In the genomic region with DNA sequence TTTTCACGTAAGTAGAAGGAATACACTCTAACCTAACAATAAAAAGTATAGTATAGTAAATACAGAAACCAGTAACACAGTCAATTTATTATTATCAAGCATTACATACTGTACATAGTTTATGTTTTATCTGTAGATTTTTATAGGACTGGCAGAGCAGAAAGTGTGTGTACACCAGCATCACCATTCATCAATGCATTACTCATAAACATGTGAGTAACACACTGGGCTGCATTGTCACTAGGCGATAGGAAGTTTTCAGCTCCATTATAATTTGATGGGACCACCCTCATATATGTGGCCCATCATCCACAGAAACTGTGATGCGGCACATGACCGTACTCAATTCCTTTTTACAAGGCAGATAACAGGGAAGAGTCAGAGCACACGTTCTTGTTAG, we compare ENCODE assay signal across 22 cellular contexts.
DNase-seq lines count a peak whose midpoint lies in the region; TF ChIP-seq lines count a peak whose summit lies in the region.
"Had no signal": no experiment of that assay in that cellular context is flagged by ENCODE, and none has a peak within 500 bp of the region (broad histone marks: within the 10 kb centered on the region; RNA-seq: fewer than 3 reads in every experiment).

No MANE protein-coding gene starts in this region.

- DNase-seq in AG10803 (ENCODE audit: low read depth) (peak; percentile 18), HS-5 (ENCODE audit: low read depth) (peak; percentile 37), foreskin fibroblast (peak; percentile 56 to 76), suprapubic skin (ENCODE audit: low spot score in 2 of 2) (no peak), OCI-M1 (lab: John Stamatoyannopoulos, UW) (no peak), MG63 (no peak)
- no peak for DNase-seq in activated T-helper 1 cell treated with anti-CD3 and anti-CD28 coated beads, Interleukin-12 subunit alpha, Interleukin-12 subunit beta, Interleukin-2, Interleukin-4 antibody, amounts not matched to agents 30 ng/mL and 10 ng/mL and 1 ng/mL, durations not matched to agents 14 hours and 24 hours and 36 hours (ENCODE audit: low spot score)
- no peak for DNase-seq in activated naive CD4-positive, alpha-beta T cell treated with anti-CD3 and anti-CD28 coated beads, Interleukin-2, amount 50 U/mL, for 16 hours
- DNase-seq: activated CD4-positive, CD25-positive, alpha-beta regulatory T cell treated with anti-CD3 and anti-CD28 coated beads, Interleukin-2, amount 50 U/mL, for 72 hours; activated T-cell treated with anti-CD3 and anti-CD28 coated beads, Interleukin-2, amount 50 U/mL, for 4 hours; C1 segment of cervical spinal cord; Calu3; effector memory CD8-positive, alpha-beta T cell; heart right ventricle; KG1; NCI-H146; NCI-H524; posterior cingulate gyrus had no signal

- H3K4me1 Mint-ChIP-seq in activated T-helper 1 cell treated with anti-CD3 and anti-CD28 coated beads, Interleukin-12 subunit alpha, Interleukin-12 subunit beta, Interleukin-2, Interleukin-4 antibody, amounts not matched to agents 30 ng/mL and 10 ng/mL and 1 ng/mL, durations not matched to agents 14 hours and 24 hours and 36 hours (ENCODE audit: low read depth), result peaks cover 9% of the 10 kb centered on the region
- H3K4me1 Mint-ChIP-seq: activated naive CD4-positive, alpha-beta T cell treated with anti-CD3 and anti-CD28 coated beads, Interleukin-2, amount 50 U/mL, for 24 hours; mesothelial cell of epicardium had no signal

- peaks cover 10% of the 10 kb centered on the region for H3K36me3 Mint-ChIP-seq in activated T-helper 1 cell treated with anti-CD3 and anti-CD28 coated beads, Interleukin-12 subunit alpha, Interleukin-12 subunit beta, Interleukin-2, Interleukin-4 antibody, amounts not matched to agents 30 ng/mL and 10 ng/mL and 1 ng/mL, durations not matched to agents 14 hours and 24 hours and 36 hours (ENCODE audit: low read depth)
- H3K36me3 Mint-ChIP-seq: activated naive CD4-positive, alpha-beta T cell treated with anti-CD3 and anti-CD28 coated beads, Interleukin-2, amount 50 U/mL, for 24 hours; mesothelial cell of epicardium had no signal

- H3K27ac Mint-ChIP-seq in activated T-helper 1 cell treated with anti-CD3 and anti-CD28 coated beads, Interleukin-12 subunit alpha, Interleukin-12 subunit beta, Interleukin-2, Interleukin-4 antibody, amounts not matched to agents 30 ng/mL and 10 ng/mL and 1 ng/mL, durations not matched to agents 14 hours and 24 hours and 36 hours, result peak overlapping the region; percentile 40
- H3K27ac Mint-ChIP-seq: activated naive CD4-positive, alpha-beta T cell treated with anti-CD3 and anti-CD28 coated beads, Interleukin-2, amount 50 U/mL, for 24 hours; effector memory CD8-positive, alpha-beta T cell; mesothelial cell of epicardium had no signal

- H3K27me3 ChIP-seq in suprapubic skin, result no peaks in the 10 kb centered on the region
- no peaks in the 10 kb centered on the region for H3K27me3 ChIP-seq in MG63
- H3K27me3 ChIP-seq: ascending aorta, heart right ventricle had no signal

- H3K4me3 ChIP-seq in AG10803 (ENCODE audit: low read length) (no peak overlapping the region), foreskin fibroblast (ENCODE audit: low read depth in 1 of 2, low read length in 2 of 2) (no peak overlapping the region), suprapubic skin (no peak overlapping the region), MG63 (no peak overlapping the region)
- H3K4me3 ChIP-seq: ascending aorta, heart right ventricle had no signal

- no peak for TF ChIP-seq EP300 in suprapubic skin (IDR thresholded peaks at IDR 0.05)

- no peaks in the 10 kb centered on the region for H3K9me3 ChIP-seq in suprapubic skin
- no peaks in the 10 kb centered on the region for H3K9me3 ChIP-seq in MG63
- H3K9me3 ChIP-seq: ascending aorta had no signal

- WGBS in suprapubic skin, result 94% methylated on average over 5 of the region's 5 CpGs

- H3K36me3 ChIP-seq in suprapubic skin (no peaks in the 10 kb centered on the region), MG63 (no peaks in the 10 kb centered on the region)
- H3K36me3 ChIP-seq: ascending aorta, heart right ventricle had no signal

- H3K9me3 Mint-ChIP-seq in activated T-helper 1 cell treated with anti-CD3 and anti-CD28 coated beads, Interleukin-12 subunit alpha, Interleukin-12 subunit beta, Interleukin-2, Interleukin-4 antibody, amounts not matched to agents 30 ng/mL and 10 ng/mL and 1 ng/mL, durations not matched to agents 14 hours and 24 hours and 36 hours, result peaks cover 13% of the 10 kb centered on the region
- H3K9me3 Mint-ChIP-seq: activated naive CD4-positive, alpha-beta T cell treated with anti-CD3 and anti-CD28 coated beads, Interleukin-2, amount 50 U/mL, for 24 hours; effector memory CD8-positive, alpha-beta T cell; natural killer cell treated with Interleukin-12 subunit alpha and Interleukin-12 subunit beta and Interleukin-15 and Interleukin-18, amount 100 ng/mL, for 72 hours had no signal

- TF ChIP-seq CTCF in AG10803 (conservative IDR thresholded peaks at IDR 0.05; ENCODE audit: low read length), result no peak
- TF ChIP-seq CTCF in foreskin fibroblast (IDR thresholded peaks at IDR 0.05; ENCODE audit: low read depth, low read length), result no peak
- TF ChIP-seq CTCF in suprapubic skin (IDR thresholded peaks at IDR 0.05), result no peak

- no peak overlapping the region for H3K4me3 Mint-ChIP-seq in activated T-helper 1 cell treated with anti-CD3 and anti-CD28 coated beads, Interleukin-12 subunit alpha, Interleukin-12 subunit beta, Interleukin-2, Interleukin-4 antibody, amounts not matched to agents 30 ng/mL and 10 ng/mL and 1 ng/mL, durations not matched to agents 14 hours and 24 hours and 36 hours
- H3K4me3 Mint-ChIP-seq: activated naive CD4-positive, alpha-beta T cell treated with anti-CD3 and anti-CD28 coated beads, Interleukin-2, amount 50 U/mL, for 24 hours; activated T-cell treated with anti-CD3 and anti-CD28 coated beads, Interleukin-2, amount 50 U/mL, for 4 hours; effector memory CD8-positive, alpha-beta T cell; mesothelial cell of epicardium; natural killer cell treated with Interleukin-12 subunit alpha and Interleukin-12 subunit beta and Interleukin-15 and Interleukin-18, amount 100 ng/mL, for 72 hours had no signal

- H3K4me1 ChIP-seq in suprapubic skin, result no peaks in the 10 kb centered on the region
- H3K4me1 ChIP-seq: ascending aorta had no signal

- intact Hi-C loops in activated T-helper 1 cell treated with anti-CD3 and anti-CD28 coated beads, Interleukin-12 subunit alpha, Interleukin-12 subunit beta, Interleukin-2, Interleukin-4 antibody, amounts not matched to agents 30 ng/mL and 10 ng/mL and 1 ng/mL, durations not matched to agents 14 hours and 24 hours and 36 hours (cut with micrococcal nuclease), result no loop called here

- no peak for TF ChIP-seq POLR2A in suprapubic skin (IDR thresholded peaks at IDR 0.05)

- H3K27me3 Mint-ChIP-seq in activated T-helper 1 cell treated with anti-CD3 and anti-CD28 coated beads, Interleukin-12 subunit alpha, Interleukin-12 subunit beta, Interleukin-2, Interleukin-4 antibody, amounts not matched to agents 30 ng/mL and 10 ng/mL and 1 ng/mL, durations not matched to agents 14 hours and 24 hours and 36 hours (ENCODE audit: insufficient read depth), result no peaks in the 10 kb centered on the region
- H3K27me3 Mint-ChIP-seq: activated naive CD4-positive, alpha-beta T cell treated with anti-CD3 and anti-CD28 coated beads, Interleukin-2, amount 50 U/mL, for 24 hours; effector memory CD8-positive, alpha-beta T cell; natural killer cell treated with Interleukin-12 subunit alpha and Interleukin-12 subunit beta and Interleukin-15 and Interleukin-18, amount 100 ng/mL, for 72 hours had no signal

- no peak overlapping the region for H3K27ac ChIP-seq in suprapubic skin
- H3K27ac ChIP-seq: ascending aorta, heart right ventricle had no signal

Comparison
In these comparisons a context has a peak if more than half of its experiments do, and no peak if none do; other contexts are left out.
1. DNase-seq: peak in AG10803 (single experiment), HS-5 (single experiment) and foreskin fibroblast (2 of 2); none in activated T-helper 1 cell treated with anti-CD3 and anti-CD28 coated beads, Interleukin-12 subunit alpha, Interleukin-12 subunit beta, Interleukin-2, Interleukin-4 antibody, amounts not matched to agents 30 ng/mL and 10 ng/mL and 1 ng/mL, durations not matched to agents 14 hours and 24 hours and 36 hours (single experiment), activated naive CD4-positive, alpha-beta T cell treated with anti-CD3 and anti-CD28 coated beads, Interleukin-2, amount 50 U/mL, for 16 hours (single experiment), suprapubic skin (0 of 2), OCI-M1 (single experiment) and MG63 (single experiment).